Comparison of ENCODE assay signal across 8 cellular contexts in the genomic region with DNA sequence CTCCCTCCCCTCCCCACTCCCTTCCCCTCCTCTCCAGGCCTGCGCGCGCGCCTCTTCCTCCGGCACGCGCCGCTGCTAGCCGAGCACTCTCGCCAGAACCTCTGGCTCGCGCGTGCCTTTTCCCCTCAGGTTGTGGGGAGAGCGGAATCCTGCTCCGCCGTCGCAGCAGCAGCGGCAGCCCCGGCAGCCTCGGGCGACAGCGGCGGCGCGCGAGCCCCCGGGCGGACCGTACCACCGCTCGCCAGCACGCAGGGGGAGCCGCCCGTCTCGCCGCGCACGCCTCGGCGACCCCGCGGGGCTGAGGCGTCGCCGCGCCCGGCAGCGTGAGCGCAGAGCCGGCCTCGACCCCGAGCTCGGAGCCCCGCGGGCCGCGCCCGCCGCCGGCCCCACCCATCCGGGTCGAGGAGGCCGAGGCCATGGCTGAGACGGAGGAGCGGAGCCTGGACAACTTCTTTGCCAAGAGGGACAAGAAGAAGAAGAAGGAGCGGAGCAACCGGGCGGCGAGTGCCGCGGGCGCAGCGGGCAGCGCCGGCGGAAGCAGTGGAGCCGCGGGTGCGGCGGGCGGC. TPM values are rescaled to one million over a fixed set of nuclear protein-coding genes. Genes with fewer than 3 reads are reported as not detected.
DNase-seq lines count a peak whose midpoint lies in the region; ATAC-seq and TF ChIP-seq lines count a peak whose summit lies in the region.

A gene with protein sequence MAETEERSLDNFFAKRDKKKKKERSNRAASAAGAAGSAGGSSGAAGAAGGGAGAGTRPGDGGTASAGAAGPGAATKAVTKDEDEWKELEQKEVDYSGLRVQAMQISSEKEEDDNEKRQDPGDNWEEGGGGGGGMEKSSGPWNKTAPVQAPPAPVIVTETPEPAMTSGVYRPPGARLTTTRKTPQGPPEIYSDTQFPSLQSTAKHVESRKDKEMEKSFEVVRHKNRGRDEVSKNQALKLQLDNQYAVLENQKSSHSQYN (plus strand): TSS at position 58 of the 566 bp plus-strand sequence. CDS start 359 bp downstream, at position 417.

- H4K20me1 ChIP-seq in neural cell (ENCODE audit: insufficient read depth) = no peaks in the 10 kb centered on the region

- no peaks in the 10 kb centered on the region for H3K9me3 ChIP-seq in neural cell (ENCODE audit: low read length)

- no peaks in the 10 kb centered on the region for H3K9me2 ChIP-seq in neural cell (ENCODE audit: insufficient read depth, low read length)

- H3K4me3 ChIP-seq in neural cell (ENCODE audit: low read length) = peak within 1 kb of the TSS; percentile 94

- peaks cover 6% of the 10 kb centered on the region for H3K36me3 ChIP-seq in neural cell (ENCODE audit: insufficient read depth, low read length)

- TF ChIP-seq RAD21 in neural cell (conservative IDR thresholded peaks at IDR 0.05) = no peak

- peak within 1 kb of the TSS; percentile 72 for H3K4me2 ChIP-seq in neural cell (ENCODE audit: low read length)

- peak; percentile 53 for TF ChIP-seq EP300 in neural cell (conservative IDR thresholded peaks at IDR 0.05; ENCODE audit: poor library complexity, severe bottlenecking)

- no peaks in the 10 kb centered on the region for H3F3A ChIP-seq in neural cell (ENCODE audit: insufficient read depth, low read length, poor library complexity, severe bottlenecking)

- peak within 1 kb of the TSS; percentile 90 for H3K27ac ChIP-seq in neural cell (ENCODE audit: low read length)

- peak; percentile 20 for ATAC-seq in GM18861 (IDR thresholded peaks at IDR 0.05; ENCODE audit: unreplicated experiment)
- peak; percentile 27 for ATAC-seq in HG02678 (IDR thresholded peaks at IDR 0.05; ENCODE audit: unreplicated experiment)
- peak; percentile 34 for ATAC-seq in esophagus mucosa

- no peaks in the 10 kb centered on the region for H3K27me3 ChIP-seq in neural cell (ENCODE audit: insufficient read depth, low read depth, low read length)

- H2AFZ ChIP-seq in neural cell (ENCODE audit: low read depth, low read length) = peak within 1 kb of the TSS; percentile 8

- DNase-seq in RPMI7951 (ENCODE audit: low read depth) = no peak
- DNase-seq in NAMALWA (ENCODE audit: low spot score) = no peak
- no peak for DNase-seq in amniotic stem cell (lab: John Stamatoyannopoulos, UW)
- DNase-seq in NCI-H524 (lab: John Stamatoyannopoulos, UW) = no peak

- peak within 1 kb of the TSS; percentile 82 for H3K9ac ChIP-seq in neural cell (ENCODE audit: low read length)

- TF ChIP-seq CTCF in neural cell (IDR thresholded peaks at IDR 0.05; ENCODE audit: poor library complexity, severe bottlenecking) = no peak

- peaks cover 21% of the 10 kb centered on the region for H3K79me2 ChIP-seq in neural cell (replicated peaks; ENCODE audit: insufficient read depth, low read length)

TF ChIP-seq in neural cell, 6 proteins besides CTCF, POLR2A, EP300 and RAD21:
- TF ChIP-seq EZH2 (IDR thresholded peaks at IDR 0.05; ENCODE audit: borderline replicate concordance, insufficient read depth, low read length, poor library complexity, severe bottlenecking) (no peak), SMC3 (conservative IDR thresholded peaks at IDR 0.05; ENCODE audit: poor library complexity) (no peak), POLR2AphosphoS5 (IDR thresholded peaks at IDR 0.05) (peak; percentile 85), MXI1 (conservative IDR thresholded peaks at IDR 0.05; ENCODE audit: poor library complexity, severe bottlenecking) (peak; percentile 64), TAF1 (IDR thresholded peaks at IDR 0.05; ENCODE audit: low read depth) (no peak)
- TF ChIP-seq, protein P1, sequence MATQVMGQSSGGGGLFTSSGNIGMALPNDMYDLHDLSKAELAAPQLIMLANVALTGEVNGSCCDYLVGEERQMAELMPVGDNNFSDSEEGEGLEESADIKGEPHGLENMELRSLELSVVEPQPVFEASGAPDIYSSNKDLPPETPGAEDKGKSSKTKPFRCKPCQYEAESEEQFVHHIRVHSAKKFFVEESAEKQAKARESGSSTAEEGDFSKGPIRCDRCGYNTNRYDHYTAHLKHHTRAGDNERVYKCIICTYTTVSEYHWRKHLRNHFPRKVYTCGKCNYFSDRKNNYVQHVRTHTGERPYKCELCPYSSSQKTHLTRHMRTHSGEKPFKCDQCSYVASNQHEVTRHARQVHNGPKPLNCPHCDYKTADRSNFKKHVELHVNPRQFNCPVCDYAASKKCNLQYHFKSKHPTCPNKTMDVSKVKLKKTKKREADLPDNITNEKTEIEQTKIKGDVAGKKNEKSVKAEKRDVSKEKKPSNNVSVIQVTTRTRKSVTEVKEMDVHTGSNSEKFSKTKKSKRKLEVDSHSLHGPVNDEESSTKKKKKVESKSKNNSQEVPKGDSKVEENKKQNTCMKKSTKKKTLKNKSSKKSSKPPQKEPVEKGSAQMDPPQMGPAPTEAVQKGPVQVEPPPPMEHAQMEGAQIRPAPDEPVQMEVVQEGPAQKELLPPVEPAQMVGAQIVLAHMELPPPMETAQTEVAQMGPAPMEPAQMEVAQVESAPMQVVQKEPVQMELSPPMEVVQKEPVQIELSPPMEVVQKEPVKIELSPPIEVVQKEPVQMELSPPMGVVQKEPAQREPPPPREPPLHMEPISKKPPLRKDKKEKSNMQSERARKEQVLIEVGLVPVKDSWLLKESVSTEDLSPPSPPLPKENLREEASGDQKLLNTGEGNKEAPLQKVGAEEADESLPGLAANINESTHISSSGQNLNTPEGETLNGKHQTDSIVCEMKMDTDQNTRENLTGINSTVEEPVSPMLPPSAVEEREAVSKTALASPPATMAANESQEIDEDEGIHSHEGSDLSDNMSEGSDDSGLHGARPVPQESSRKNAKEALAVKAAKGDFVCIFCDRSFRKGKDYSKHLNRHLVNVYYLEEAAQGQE (IDR thresholded peaks at IDR 0.05; ENCODE audit: borderline replicate concordance) = peak; percentile 88

RNA-seq across cellular contexts. Expression of the gene that starts here (rescaled TPM):
- total RNA-seq in RPMI7951 (2014; rRNA removed; shearing (Covaris generic)) = 94.5 and 96.8 TPM in 2 replicates
- 104 TPM for total RNA-seq in esophagus mucosa
- polyA plus RNA-seq in neural cell = 77.1 and 89.3 TPM in 2 replicates
- polyA minus RNA-seq in neural cell = 111 and 116 TPM in 2 replicates
